ENCODE assay signal across 24 cellular contexts in the genomic region with DNA sequence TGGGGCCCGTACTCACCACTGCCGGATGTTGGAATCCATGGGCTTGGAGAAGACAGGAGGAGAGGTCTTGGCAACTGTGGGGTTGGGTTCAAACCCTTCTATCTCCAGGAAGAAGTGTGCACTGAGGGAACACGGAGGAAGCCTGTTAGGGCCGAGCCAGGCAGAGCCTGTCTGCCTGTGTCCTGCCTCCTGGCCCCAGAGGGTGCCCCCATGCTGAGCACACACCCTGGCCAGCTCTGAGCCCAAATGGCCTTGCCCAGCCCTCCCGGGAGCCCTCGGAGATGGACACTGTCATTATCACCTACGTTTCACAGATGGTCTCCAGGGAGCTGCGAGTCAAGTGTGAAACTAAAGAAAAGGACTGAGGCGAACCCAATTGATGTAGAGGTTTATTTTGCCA. TPM values are rescaled to one million over a fixed set of nuclear protein-coding genes. Genes with fewer than 3 reads are reported as not detected.
"Had no signal": no experiment of that assay in that cellular context is flagged by ENCODE, and none has a peak within 500 bp of the region (broad histone marks: within the 10 kb centered on the region; RNA-seq: fewer than 3 reads in every experiment).

No MANE protein-coding gene starts in this region.

- FAIRE-seq: HepG2, RCC 7860 had no signal

- H3K36me3 ChIP-seq: MG63, SJSA1 had no signal

- H3K4me3 ChIP-seq: MG63, SJSA1, SK-N-MC had no signal

- H3K9me3 ChIP-seq: MG63, SJSA1 had no signal

- DNase-seq: IMR-90, Karpas-422, KG1, MG63, NCI-H1092, NCI-H1105 treated with DMSO at 0.1 percent for 48 hours, NCI-H1417 treated with DMSO at 0.1 percent for 48 hours, NCI-H146, NCI-H1694 treated with DMSO at 0.1 percent for 48 hours, NCI-H1930, NCI-H2081, NCI-H2107, NCI-H226, NCI-H446, NCI-H510A, NCI-H524 treated with DMSO at 0.1 percent for 48 hours, NCI-H69, NCI-H774, RPMI8226, SHP77 treated with DMSO at 0.1 percent for 48 hours had no signal

- ATAC-seq: HepG2 had no signal

- H3K27ac ChIP-seq: SJSA1, SK-N-MC had no signal

- H3K27me3 ChIP-seq: MG63 had no signal

- H3K4me1 ChIP-seq: SJSA1 had no signal

RNA-seq across cellular contexts. Expression of gene TRPV3, which starts 12.5 kb away (rescaled TPM):
- total RNA-seq: SJSA1 had no signal
